8 cellular contexts compared by ENCODE assay signal in the genomic region with DNA sequence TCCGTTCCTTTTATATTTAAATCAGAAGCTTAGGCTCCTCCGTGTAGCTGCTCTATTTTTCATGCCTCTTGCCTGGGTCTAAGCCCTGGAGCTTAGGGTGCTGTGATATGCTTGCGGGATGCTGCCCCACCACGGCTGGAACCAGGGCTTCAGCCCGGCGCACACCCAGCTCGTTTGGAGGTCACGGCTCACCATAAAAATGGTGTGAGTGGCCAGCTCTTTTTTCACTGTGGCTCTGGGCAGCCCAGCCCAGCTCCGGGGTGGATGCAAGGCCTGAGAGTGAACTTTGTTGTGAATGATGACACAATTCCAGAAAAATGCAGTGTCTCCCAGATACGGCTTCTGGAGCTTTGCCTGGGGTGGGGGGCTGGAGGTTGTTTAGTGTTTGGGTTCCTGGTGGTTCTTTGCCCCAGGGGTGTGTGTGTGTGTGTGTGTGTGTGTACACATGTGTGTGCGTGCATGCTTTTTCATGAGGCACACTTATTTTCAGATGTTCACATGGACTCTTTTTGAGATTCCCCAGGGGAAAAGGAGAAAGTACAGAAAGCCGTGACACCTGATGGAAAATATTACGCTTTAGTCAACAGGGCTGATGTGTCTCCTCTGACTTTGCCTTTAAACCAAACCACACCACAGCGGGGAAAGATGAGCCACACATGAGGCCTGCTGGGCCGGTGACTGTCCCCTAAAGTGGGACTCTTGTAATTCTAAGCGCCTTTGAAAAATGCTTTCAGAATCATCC. TPM values are rescaled to one million over a fixed set of nuclear protein-coding genes. Genes with fewer than 3 reads are reported as not detected.
DNase-seq lines count a peak whose midpoint lies in the region; ATAC-seq and TF ChIP-seq lines count a peak whose summit lies in the region.

No MANE protein-coding gene starts in this region.

- peaks cover 0 to 5% (median 0%) of the 10 kb centered on the region in 11 donors for H3K9me3 Mint-ChIP-seq in naive thymus-derived CD4-positive, alpha-beta T cell

- no peaks in the 10 kb centered on the region for H3K4me1 ChIP-seq in naive thymus-derived CD4-positive, alpha-beta T cell (ENCODE audit: control insufficient read depth in 2 of 2, insufficient read depth in 2 of 2, low read length in 2 of 2)
- peaks cover 56 to 70% of the 10 kb centered on the region in 2 donors for H3K4me1 ChIP-seq in thoracic aorta (ENCODE audit: control insufficient read depth in 1 of 2, low read depth in 2 of 2)

- H3K4me3 Mint-ChIP-seq in naive thymus-derived CD4-positive, alpha-beta T cell = no peak overlapping the region

- in situ Hi-C loops in GM13976 (cut with MboI; ENCODE audit: low sequenced_read_pairs, unreplicated experiment) = no loop called here

- intact Hi-C loops in naive thymus-derived CD4-positive, alpha-beta T cell (cut with micrococcal nuclease) = loop anchor here in 1 of 2 donors (5.0 kb wide), 1 partner anchor 46 kb away; a partner anchor contains a TSS

- peaks cover 0 to 18% (median 7%) of the 10 kb centered on the region in 5 donors for H3K36me3 Mint-ChIP-seq in naive thymus-derived CD4-positive, alpha-beta T cell

- peaks cover 3% of the 10 kb centered on the region for H3K9me3 ChIP-seq in WERI-Rb-1 (ENCODE audit: severe bottlenecking)
- no peaks in the 10 kb centered on the region for H3K9me3 ChIP-seq in naive thymus-derived CD4-positive, alpha-beta T cell (ENCODE audit: control insufficient read depth in 2 of 3, low read length in 3 of 3)
- no peaks in the 10 kb centered on the region for H3K9me3 ChIP-seq in thoracic aorta

- no peaks in the 10 kb centered on the region for H3K27me3 ChIP-seq in WERI-Rb-1 (ENCODE audit: insufficient read depth, low read depth, severe bottlenecking)
- no peaks in the 10 kb centered on the region for H3K27me3 ChIP-seq in naive thymus-derived CD4-positive, alpha-beta T cell (ENCODE audit: control insufficient read depth in 2 of 2, insufficient read depth in 2 of 2, low read length in 2 of 2)
- no peaks in the 10 kb centered on the region for H3K27me3 ChIP-seq in thoracic aorta (replicated peaks; ENCODE audit: insufficient read depth)

- H3K4me1 Mint-ChIP-seq in naive thymus-derived CD4-positive, alpha-beta T cell = peaks cover 17 to 59% (median 44%) of the 10 kb centered on the region in 7 donors

- ATAC-seq in naive thymus-derived CD4-positive, alpha-beta T cell = no peak
- ATAC-seq in thoracic aorta (ENCODE audit: insufficient number of reproducible peaks, low FRiP score, low read depth) = peak; percentile 54
- no peak for ATAC-seq in GM21390 (IDR thresholded peaks at IDR 0.05; ENCODE audit: unreplicated experiment)
- ATAC-seq in GM18867 (IDR thresholded peaks at IDR 0.05; ENCODE audit: unreplicated experiment) = no peak

- no peak overlapping the region for H3K27ac ChIP-seq in WERI-Rb-1
- H3K27ac ChIP-seq in naive thymus-derived CD4-positive, alpha-beta T cell (ENCODE audit: low read depth, low read length) = no peak overlapping the region
- H3K27ac ChIP-seq in thoracic aorta = peak overlapping the region; percentile 92

- CTCF ChIA-PET in naive thymus-derived CD4-positive, alpha-beta T cell (lab: Charles Lee) = interaction anchor here (1.0 kb wide), 1 partner anchor 165 kb away, joined by 4 read pairs; no protein-coding TSS in a partner anchor

- peak overlapping the region in 7 of 9 donors; percentile 3 to 86 (median 51) for H3K27ac Mint-ChIP-seq in naive thymus-derived CD4-positive, alpha-beta T cell

- H3K4me3 ChIP-seq in WERI-Rb-1 (ENCODE audit: low read depth, low read length) (no peak overlapping the region), thoracic aorta (peak overlapping the region; percentile 36)
- no peak overlapping the region for H3K4me3 ChIP-seq in naive thymus-derived CD4-positive, alpha-beta T cell (ENCODE audit: low read length)

- no peaks in the 10 kb centered on the region for H3K27me3 Mint-ChIP-seq in naive thymus-derived CD4-positive, alpha-beta T cell

- POLR2A ChIA-PET in naive thymus-derived CD4-positive, alpha-beta T cell (lab: Charles Lee) = interaction anchor here (0.6 kb wide), 1 partner anchor 25 kb away, joined by 4 read pairs; no protein-coding TSS in a partner anchor

- TF ChIP-seq CTCF in GM13976 (IDR thresholded peaks at IDR 0.05; ENCODE audit: borderline replicate concordance, control extremely low read depth, extremely low read depth, insufficient read depth, missing control alignments) (no peak), WERI-Rb-1 (IDR thresholded peaks at IDR 0.05; ENCODE audit: low read depth, low read length) (peak; percentile 24; the same call in 1 of the 2 replicates), thoracic aorta (IDR thresholded peaks at IDR 0.05) (peak; percentile 11)

- peak; percentile 54 for DNase-seq in GM13976 (ENCODE audit: low spot score)
- DNase-seq in WERI-Rb-1 = peak; percentile 51
- DNase-seq in epidermal melanocyte (ENCODE audit: insufficient read length, low spot score) = peak; percentile 80
- DNase-seq in naive thymus-derived CD4-positive, alpha-beta T cell = peak in 1 of 9 donors; percentile 58
- peak; percentile 37 for DNase-seq in thoracic aorta (ENCODE audit: low spot score)
- no peak for DNase-seq in cortex of kidney (lab: John Stamatoyannopoulos, UW)

- H3K36me3 ChIP-seq in WERI-Rb-1 (peaks cover 3% of the 10 kb centered on the region; the same call in 1 of the 2 replicates), thoracic aorta (no peaks in the 10 kb centered on the region)
- no peaks in the 10 kb centered on the region for H3K36me3 ChIP-seq in naive thymus-derived CD4-positive, alpha-beta T cell (ENCODE audit: control insufficient read depth in 2 of 3, insufficient read depth in 3 of 3, low read length in 3 of 3)

RNA-seq across cellular contexts. Expression of a gene that starts 46.2 kb away (rescaled TPM):
- 10 to 100 TPM; 20.3 to 45.2 (median 34.2) TPM for total RNA-seq in naive thymus-derived CD4-positive, alpha-beta T cell
- polyA plus RNA-seq in naive thymus-derived CD4-positive, alpha-beta T cell = 10 to 100 TPM; 16.4 to 30.3 TPM
- total RNA-seq in thoracic aorta = 10 to 100 TPM; 85.3 to 90.2 TPM

Comparison
In these comparisons a context has a peak if more than half of its experiments do, and no peak if none do; other contexts are left out.
1. H3K27ac ChIP-seq: peak in thoracic aorta (2 of 2); none in WERI-Rb-1 (single experiment) and naive thymus-derived CD4-positive, alpha-beta T cell (single experiment).